ENCODE assay signal across 15 cellular contexts in the genomic region with DNA sequence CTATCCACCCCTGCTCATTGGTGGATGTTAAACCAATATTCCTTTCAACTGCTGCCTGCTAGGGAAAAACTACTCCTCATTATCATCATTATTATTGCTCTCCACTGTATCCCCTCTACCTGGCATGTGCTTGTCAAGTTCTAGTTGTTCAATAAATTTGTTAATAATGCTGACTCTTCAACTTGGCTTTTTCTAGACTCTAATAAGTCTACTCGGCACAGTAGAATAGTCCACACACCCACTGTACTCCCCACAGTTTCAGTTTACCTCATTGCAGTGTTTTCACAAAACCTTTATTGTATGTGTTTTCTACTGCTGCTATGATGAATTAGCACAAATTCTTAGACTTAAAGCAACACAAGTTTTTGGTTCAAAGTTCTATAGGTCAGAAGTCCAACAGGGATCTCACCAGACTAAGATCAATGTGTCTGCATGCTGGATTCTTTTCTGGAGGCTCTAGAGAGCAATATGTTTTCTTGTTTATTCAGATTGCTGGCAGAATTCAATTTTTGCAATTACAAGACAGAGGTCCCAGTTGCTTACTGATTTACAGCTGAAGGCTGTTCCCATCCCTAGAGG.
"Had no signal": no experiment of that assay in that cellular context is flagged by ENCODE, and none has a peak within 500 bp of the region (broad histone marks: within the 10 kb centered on the region; RNA-seq: fewer than 3 reads in every experiment).

No MANE protein-coding gene starts in this region.

- H3K27me3 ChIP-seq: cardiac muscle cell, colonic mucosa, right atrium auricular region had no signal

- H3K27ac Mint-ChIP-seq: activated CD4-positive, alpha-beta memory T cell treated with anti-CD3 and anti-CD28 coated beads, Interleukin-2, amount 10 ng/mL, durations not matched to agents 7 days and 5 days; activated naive CD8-positive, alpha-beta T cell treated with anti-CD3 and anti-CD28 coated beads, Interleukin-2, amount 50 U/mL, for 24 hours had no signal

- H3K4me3 Mint-ChIP-seq: activated CD4-positive, alpha-beta memory T cell treated with anti-CD3 and anti-CD28 coated beads, Interleukin-2, amount 10 ng/mL, durations not matched to agents 7 days and 5 days; activated naive CD8-positive, alpha-beta T cell treated with anti-CD3 and anti-CD28 coated beads, Interleukin-2, amount 50 U/mL, for 24 hours; naive thymus-derived CD4-positive, alpha-beta T cell had no signal

- H3K4me1 Mint-ChIP-seq: activated CD4-positive, alpha-beta memory T cell treated with anti-CD3 and anti-CD28 coated beads, Interleukin-2, amount 10 ng/mL, durations not matched to agents 7 days and 5 days had no signal

- H3K4me3 ChIP-seq: cardiac muscle cell, colonic mucosa, right atrium auricular region, smooth muscle cell had no signal

- H3K9me3 ChIP-seq: colonic mucosa, right atrium auricular region had no signal

- H3K27me3 Mint-ChIP-seq: activated CD4-positive, alpha-beta memory T cell treated with anti-CD3 and anti-CD28 coated beads, Interleukin-2, amount 10 ng/mL, durations not matched to agents 7 days and 5 days; activated naive CD8-positive, alpha-beta T cell treated with anti-CD3 and anti-CD28 coated beads, Interleukin-2, amount 50 U/mL, for 24 hours; naive thymus-derived CD4-positive, alpha-beta T cell had no signal

- H3K36me3 ChIP-seq: cardiac muscle cell, colonic mucosa, right atrium auricular region had no signal

- H3K4me2 ChIP-seq: smooth muscle cell had no signal

- DNase-seq: activated CD4-positive, alpha-beta memory T cell treated with anti-CD3 and anti-CD28 coated beads, Interleukin-2, amount 10 ng/mL, durations not matched to agents 7 days and 5 days; activated naive CD8-positive, alpha-beta T cell treated with anti-CD3 and anti-CD28 coated beads, Interleukin-2, amount 50 U/mL, for 24 hours; colonic mucosa; foreskin melanocyte; head of caudate nucleus; naive thymus-derived CD4-positive, alpha-beta T cell; T-helper 1 cell had no signal

- FAIRE-seq: endothelial cell of umbilical vein, islet of Langerhans, urothelium cell line had no signal

- H3K4me1 ChIP-seq: colonic mucosa, right atrium auricular region had no signal

- H3K27ac ChIP-seq: cardiac muscle cell, colonic mucosa, right atrium auricular region, VCaP had no signal

- ATAC-seq: activated naive CD8-positive, alpha-beta T cell treated with anti-CD3 and anti-CD28 coated beads, Interleukin-2, amount 50 U/mL, for 24 hours; left lobe of liver; naive thymus-derived CD4-positive, alpha-beta T cell had no signal
